ENCODE assay signal across 8 cellular contexts in genomic region chr15:99082798-99083197, GRCh38.
"Had no signal": no experiment of that assay in that cellular context is flagged by ENCODE, and none has a peak within 500 bp of the region (broad histone marks: within the 10 kb centered on the region; RNA-seq: fewer than 3 reads in every experiment).

No MANE protein-coding gene starts in this region.

- H3K4me3 ChIP-seq: GM12878 had no signal

- FAIRE-seq: G401.6, GM12878, GM12891, GM12892, GM18507, GM19239 had no signal

- ATAC-seq: GM12878 had no signal

- DNase-seq: GDM1, GF-D8 had no signal
